ENCODE assay signal across 8 cellular contexts in genomic region chr5:74767579-74767913, GRCh38. TPM values are rescaled to one million over a fixed set of nuclear protein-coding genes. Genes with fewer than 3 reads are reported as not detected.
DNase-seq lines count a peak whose midpoint lies in the region; ATAC-seq and TF ChIP-seq lines count a peak whose summit lies in the region.

No MANE protein-coding gene starts in this region.

- whole genome bisulfite sequencing in esophagus muscularis mucosa = 0% methylated on average over 9 of the region's 9 CpGs

- no peak for TF ChIP-seq POLR2A in esophagus muscularis mucosa (IDR thresholded peaks at IDR 0.05; ENCODE audit: low read depth)

- H3K27ac Mint-ChIP-seq in natural killer cell = peak overlapping the region; percentile 96 to 98

- peaks cover 25 to 40% of the 10 kb centered on the region in 2 donors for H3K4me1 Mint-ChIP-seq in natural killer cell

- ATAC-seq in GM19438 (IDR thresholded peaks at IDR 0.05; ENCODE audit: low read depth, unreplicated experiment) (peak; percentile 20), HG03460 (IDR thresholded peaks at IDR 0.05; ENCODE audit: unreplicated experiment) (peak; percentile 16), natural killer cell (no peak)

- no peaks in the 10 kb centered on the region for H3K27me3 ChIP-seq in WERI-Rb-1 (ENCODE audit: insufficient read depth, low read depth, severe bottlenecking)
- H3K27me3 ChIP-seq in esophagus muscularis mucosa = no peaks in the 10 kb centered on the region

- intact Hi-C loops in esophagus muscularis mucosa (cut with DNase I) = loop anchor here (5.0 kb wide), 2 partner anchors 150 to 285 kb away; partner anchors contain the start of gene GCNT4
- intact Hi-C loops in natural killer cell (cut with micrococcal nuclease) = loop anchor here (1.0 to 10.0 kb wide), 6 partner anchors 83 to 1487 kb away; partner anchors contain the start of genes ANKRA2, FAM169A, HEXB and HMGCR

- H3K36me3 Mint-ChIP-seq in natural killer cell = peaks cover 6% of the 10 kb centered on the region

- no peaks in the 10 kb centered on the region for H3K9me3 Mint-ChIP-seq in natural killer cell

- H3K9me3 ChIP-seq in WERI-Rb-1 (ENCODE audit: severe bottlenecking) (no peaks in the 10 kb centered on the region), esophagus muscularis mucosa (no peaks in the 10 kb centered on the region)

- peak; percentile 19 for DNase-seq in Daoy (ENCODE audit: low read depth)
- DNase-seq in WERI-Rb-1 = peak; percentile 12
- DNase-seq in esophagus muscularis mucosa (ENCODE audit: extremely low spot score) = no peak
- no peak for DNase-seq in natural killer cell
- DNase-seq in retina = no peak
- no peak for DNase-seq in NCI-H1436 (lab: John Stamatoyannopoulos, UW)

- H3K4me3 ChIP-seq in WERI-Rb-1 (ENCODE audit: low read depth, low read length) (peak overlapping the region; percentile 75), esophagus muscularis mucosa (peak overlapping the region; percentile 77 to 87 (median 81))

- no peaks in the 10 kb centered on the region for H3K27me3 Mint-ChIP-seq in natural killer cell (ENCODE audit: low read depth in 2 of 2)

- H3K4me1 ChIP-seq in esophagus muscularis mucosa = peaks cover 24 to 34% (median 31%) of the 10 kb centered on the region in 4 donors

- TF ChIP-seq CTCF in WERI-Rb-1 (IDR thresholded peaks at IDR 0.05; ENCODE audit: low read depth, low read length) (no peak), esophagus muscularis mucosa (IDR thresholded peaks at IDR 0.05) (no peak), natural killer cell (IDR thresholded peaks at IDR 0.05) (no peak)

- peaks cover 47% of the 10 kb centered on the region for H3K36me3 ChIP-seq in WERI-Rb-1
- H3K36me3 ChIP-seq in esophagus muscularis mucosa = peaks cover 21 to 45% (median 37%) of the 10 kb centered on the region in 4 donors

- peak overlapping the region; percentile 77 for H3K27ac ChIP-seq in WERI-Rb-1
- peak overlapping the region; percentile 77 to 87 (median 86) for H3K27ac ChIP-seq in esophagus muscularis mucosa (replicated peaks in 1 of 4)

- no peak for TF ChIP-seq EP300 in esophagus muscularis mucosa (IDR thresholded peaks at IDR 0.05)

- peak overlapping the region; percentile 99 for H3K4me3 Mint-ChIP-seq in natural killer cell

RNA-seq across cellular contexts. Expression of gene NSA2, which starts 0.5 kb away (rescaled TPM):
- 210 and 260 TPM in 2 replicates for total RNA-seq in Daoy (2014; rRNA removed; shearing (Covaris generic))
- 100 to 1,000 TPM in 3 of 4 donors, 10 to 100 TPM in 1; 85.2 to 120 (median 110) TPM for total RNA-seq in esophagus muscularis mucosa
- 10 to 100 TPM; 53.2 to 75.8 (median 74.0) TPM for total RNA-seq in natural killer cell

RNA-seq across cellular contexts. Expression of gene GFM2, which starts 0.6 kb away (rescaled TPM):
- total RNA-seq in Daoy (2014; rRNA removed; shearing (Covaris generic)) = 43.9 and 48.1 TPM in 2 replicates
- total RNA-seq in esophagus muscularis mucosa (10 to 100 TPM; 12.9 to 17.0 (median 14.5) TPM), natural killer cell (10 to 100 TPM; 11.9 to 27.9 (median 19.1) TPM)

Comparison
In these comparisons a context has a peak if more than half of its experiments do, and no peak if none do; other contexts are left out.
1. DNase-seq: peak in Daoy (single experiment) and WERI-Rb-1 (single experiment); none in esophagus muscularis mucosa (single experiment), natural killer cell (single experiment), retina (single experiment) and NCI-H1436 (single experiment).
2. ATAC-seq: peak in GM19438 (single experiment) and HG03460 (single experiment); none in natural killer cell (0 of 3).